In the genomic region with DNA sequence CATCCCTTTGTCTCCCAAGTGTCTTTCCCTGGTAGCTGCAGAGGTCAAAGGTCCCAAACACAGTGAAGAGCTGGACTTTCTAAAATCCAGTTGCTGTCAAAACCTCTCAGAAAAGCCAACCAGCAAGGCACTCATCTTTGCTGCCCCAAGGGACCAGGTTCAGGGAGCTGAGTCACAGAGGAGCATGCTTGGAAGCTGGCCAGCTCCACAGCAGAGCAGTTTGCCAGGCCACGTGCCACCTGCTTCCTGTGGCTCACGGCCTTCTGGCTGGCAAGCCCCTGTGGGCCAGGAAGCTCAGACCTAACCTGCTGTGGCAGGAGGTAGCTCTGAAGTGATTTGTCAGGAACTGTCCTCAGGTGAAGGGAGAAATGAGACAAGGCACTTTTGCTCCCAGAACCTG, we compare ENCODE assay signal across 8 cellular contexts. TPM values are rescaled to one million over a fixed set of nuclear protein-coding genes. Genes with fewer than 3 reads are reported as not detected.
DNase-seq lines count a peak whose midpoint lies in the region; ATAC-seq and TF ChIP-seq lines count a peak whose summit lies in the region.

No MANE protein-coding gene starts in this region.

- no peak overlapping the region for H3K4me3 Mint-ChIP-seq in activated CD4-positive, alpha-beta T cell treated with anti-CD3 and anti-CD28 coated beads, Interleukin-2, amount 10 ng/mL, durations not matched to agents 7 days and 5 days

- H3K9me3 ChIP-seq in upper lobe of right lung = no peaks in the 10 kb centered on the region

- peaks cover 75% of the 10 kb centered on the region for H3K4me1 Mint-ChIP-seq in activated CD4-positive, alpha-beta T cell treated with anti-CD3 and anti-CD28 coated beads, Interleukin-2, amount 10 ng/mL, durations not matched to agents 7 days and 5 days

- peaks cover 36% of the 10 kb centered on the region for H3K4me1 ChIP-seq in upper lobe of right lung

- H3K36me3 ChIP-seq in upper lobe of right lung = peaks cover 64% of the 10 kb centered on the region

- no peaks in the 10 kb centered on the region for H3K27me3 Mint-ChIP-seq in activated CD4-positive, alpha-beta T cell treated with anti-CD3 and anti-CD28 coated beads, Interleukin-2, amount 10 ng/mL, durations not matched to agents 7 days and 5 days

- peak overlapping the region; percentile 36 for H3K27ac Mint-ChIP-seq in activated CD4-positive, alpha-beta T cell treated with anti-CD3 and anti-CD28 coated beads, Interleukin-2, amount 10 ng/mL, durations not matched to agents 7 days and 5 days

- no peaks in the 10 kb centered on the region for H3K9me3 Mint-ChIP-seq in activated CD4-positive, alpha-beta T cell treated with anti-CD3 and anti-CD28 coated beads, Interleukin-2, amount 10 ng/mL, durations not matched to agents 7 days and 5 days

- CTCF ChIA-PET in activated CD4-positive, alpha-beta T cell treated with anti-CD3 and anti-CD28 coated beads, Interleukin-2, amount 10 ng/mL, durations not matched to agents 7 days and 5 days (lab: Charles Lee) = interaction anchor here (1.2 to 11.9 kb wide), 4 partner anchors 11 to 164 kb away, joined by 5 to 105 read pairs (median 12); no protein-coding TSS in a partner anchor

- H3K27me3 ChIP-seq in upper lobe of right lung = no peaks in the 10 kb centered on the region

- peak overlapping the region; percentile 43 for H3K27ac ChIP-seq in upper lobe of right lung

- intact Hi-C loops in upper lobe of right lung (cut with DNase I) = loop anchor here (10.0 kb wide), 1 partner anchor 239 kb away; no protein-coding TSS in a partner anchor

- ATAC-seq in upper lobe of right lung (peak; percentile 1), HG02870 (IDR thresholded peaks at IDR 0.05; ENCODE audit: unreplicated experiment) (no peak)

- no peak for TF ChIP-seq CTCF in upper lobe of right lung (IDR thresholded peaks at IDR 0.05)

- H3K36me3 Mint-ChIP-seq in activated CD4-positive, alpha-beta T cell treated with anti-CD3 and anti-CD28 coated beads, Interleukin-2, amount 10 ng/mL, durations not matched to agents 7 days and 5 days (ENCODE audit: low read depth) = peaks cover 51% of the 10 kb centered on the region

- DNase-seq in DMS79 (lab: John Stamatoyannopoulos, UW) (peak; percentile 88), NCI-H1417 treated with DMSO at 0.1 percent for 48 hours (lab: John Stamatoyannopoulos, UW) (peak; percentile 12), dermis microvascular lymphatic vessel endothelial cell (ENCODE audit: low read depth in 2 of 2) (peak; percentile 77 to 92), myocyte (ENCODE audit: low read depth) (peak; percentile 90), upper lobe of right lung (peak; percentile 89), inferior parietal cortex (ENCODE audit: extremely low spot score) (no peak)
- peak; percentile 19 for DNase-seq in activated CD4-positive, alpha-beta T cell treated with anti-CD3 and anti-CD28 coated beads, Interleukin-2, amount 10 ng/mL, durations not matched to agents 7 days and 5 days

- no peak overlapping the region for H3K4me3 ChIP-seq in upper lobe of right lung

- POLR2A ChIA-PET in activated CD4-positive, alpha-beta T cell treated with anti-CD3 and anti-CD28 coated beads, Interleukin-2, amount 10 ng/mL, durations not matched to agents 7 days and 5 days (lab: Charles Lee) = no interaction called here

RNA-seq across cellular contexts. Expression of gene ISCU, which starts 3.6 kb away (rescaled TPM):
- 10 to 100 TPM; 60.8 to 66.0 TPM for total RNA-seq in activated CD4-positive, alpha-beta T cell treated with anti-CD3 and anti-CD28 coated beads, Interleukin-2, amount 10 ng/mL, durations not matched to agents 7 days and 5 days
- total RNA-seq in dermis microvascular lymphatic vessel endothelial cell (50.7 and 67.9 TPM in 2 replicates), myocyte (129 and 149 TPM in 2 replicates), upper lobe of right lung (138 TPM)
- 188 TPM for polyA plus RNA-seq in myocyte (2012)

RNA-seq across cellular contexts. Expression of gene SART3, which starts 5.0 kb away (rescaled TPM):
- total RNA-seq in activated CD4-positive, alpha-beta T cell treated with anti-CD3 and anti-CD28 coated beads, Interleukin-2, amount 10 ng/mL, durations not matched to agents 7 days and 5 days = 10 to 100 TPM; 63.0 to 72.6 TPM
- 35.8 and 57.3 TPM in 2 replicates for total RNA-seq in dermis microvascular lymphatic vessel endothelial cell
- 39.6 and 43.0 TPM in 2 replicates for total RNA-seq in myocyte
- 30.4 TPM for polyA plus RNA-seq in myocyte (2012)
- 44.8 TPM for total RNA-seq in upper lobe of right lung

RNA-seq across cellular contexts. Expression of gene TMEM119, which starts 31.9 kb away (rescaled TPM):
- 1 to 10 TPM; 1.2 to 1.7 TPM for total RNA-seq in activated CD4-positive, alpha-beta T cell treated with anti-CD3 and anti-CD28 coated beads, Interleukin-2, amount 10 ng/mL, durations not matched to agents 7 days and 5 days
- total RNA-seq in dermis microvascular lymphatic vessel endothelial cell = not detected in 2 replicates
- 34.4 and 55.5 TPM in 2 replicates for total RNA-seq in myocyte
- polyA plus RNA-seq in myocyte (2012) = 50.8 TPM
- total RNA-seq in upper lobe of right lung = 43.8 TPM

RNA-seq across cellular contexts. Expression of gene FICD, which starts 50.9 kb away (rescaled TPM):
- total RNA-seq in activated CD4-positive, alpha-beta T cell treated with anti-CD3 and anti-CD28 coated beads, Interleukin-2, amount 10 ng/mL, durations not matched to agents 7 days and 5 days = 1 to 10 TPM; 5.6 to 6.8 TPM
- total RNA-seq in dermis microvascular lymphatic vessel endothelial cell (4.5 and 7.0 TPM in 2 replicates), myocyte (3.9 and 4.7 TPM in 2 replicates), upper lobe of right lung (10.3 TPM)
- polyA plus RNA-seq in myocyte (2012) = 10.4 TPM

Comparison
In these comparisons a context has a peak if more than half of its experiments do, and no peak if none do; other contexts are left out.
1. RNA of gene TMEM119, which starts 31.9 kb away (total RNA-seq): 43.8 TPM in upper lobe of right lung (single experiment) and 34.4 to 55.5 TPM in myocyte; 1.2 to 1.7 TPM in activated CD4-positive, alpha-beta T cell treated with anti-CD3 and anti-CD28 coated beads, Interleukin-2, amount 10 ng/mL, durations not matched to agents 7 days and 5 days and not detected in dermis microvascular lymphatic vessel endothelial cell; every median in the first group is over 10 times any median in the second.